In genomic region chr4:188822698-188823097, GRCh38 we compare ENCODE assay signal across 18 cellular contexts.
DNase-seq lines count a peak whose midpoint lies in the region; ATAC-seq, FAIRE-seq and TF ChIP-seq lines count a peak whose summit lies in the region.
"Had no signal": no experiment of that assay in that cellular context is flagged by ENCODE, and none has a peak within 500 bp of the region (broad histone marks: within the 10 kb centered on the region; RNA-seq: fewer than 3 reads in every experiment).

No MANE protein-coding gene starts in this region.

- H3K27ac ChIP-seq in A549 (0 out of 6 replicates have a peak overlapping the region, but pooled peaks of 1 of the 2 experiments have one; percentile 30), HCT116 (ENCODE audit: low read depth, low read length) (no peak overlapping the region), RWPE1 (no peak overlapping the region), iPS-20b (ENCODE audit: low read length) (peak overlapping the region; percentile 85), prostate gland (no peak overlapping the region)
- H3K27ac ChIP-seq: colonic mucosa, left ventricle myocardium inferior, ovary, Peyer's patch had no signal

- no peaks in the 10 kb centered on the region for H3K79me2 ChIP-seq in HCT116 (ENCODE audit: insufficient read depth, low read length)

- no peaks in the 10 kb centered on the region for H3K9me2 ChIP-seq in HCT116 (ENCODE audit: insufficient read depth)

- intact Hi-C loops in HCT116 (cut with micrococcal nuclease), result no loop called here
- intact Hi-C loops in prostate gland (cut with DNase I), result no loop called here

- no peak for TF ChIP-seq EP300 in A549 (IDR thresholded peaks at IDR 0.05)

- RAD21 ChIA-PET in HCT116 (lab: Charles Lee; ENCODE audit: low non-redundant PET in 1 of 2, low total read pairs in 2 of 2, uncharacterized antibody in 2 of 2, unreplicated experiment in 2 of 2), result no interaction called here

- no peak for TF ChIP-seq CTCF in A549 (IDR thresholded peaks at IDR 0.05)
- TF ChIP-seq CTCF in HCT116 (IDR thresholded peaks at IDR 0.05 in 2 of 3, conservative IDR thresholded peaks at IDR 0.05 in 1 of 3; ENCODE audit: borderline replicate concordance in 1 of 3, insufficient read depth in 1 of 3, low read depth in 2 of 3, low read length in 2 of 3), result no peak
- TF ChIP-seq CTCF in RWPE1 (conservative IDR thresholded peaks at IDR 0.05; ENCODE audit: low read depth), result no peak
- no peak for TF ChIP-seq CTCF in prostate gland (IDR thresholded peaks at IDR 0.05)

- POLR2A ChIA-PET in A549 (lab: Yijun Ruan, JAX) (no interaction called here), HCT116 (lab: Charles Lee) (no interaction called here), RWPE1 (lab: Yijun Ruan, JAX; ENCODE audit: low non-redundant PET) (no interaction called here)

- H3K9me3 ChIP-seq in A549 (no peaks in the 10 kb centered on the region), HCT116 (ENCODE audit: control insufficient read depth in 1 of 2, insufficient read depth in 1 of 2, low read depth in 1 of 2, low read length in 2 of 2) (no peaks in the 10 kb centered on the region), iPS-20b (ENCODE audit: insufficient read depth, low read depth, low read length) (no peaks in the 10 kb centered on the region), prostate gland (no peaks in the 10 kb centered on the region)
- H3K9me3 ChIP-seq: colonic mucosa, left ventricle myocardium inferior, ovary, Peyer's patch had no signal

- H4K20me1 ChIP-seq in HCT116 (ENCODE audit: insufficient read depth), result no peaks in the 10 kb centered on the region

- TF ChIP-seq RAD21 in A549 (conservative IDR thresholded peaks at IDR 0.05 in 1 of 2, IDR thresholded peaks at IDR 0.05 in 1 of 2) (no peak), HCT116 (IDR thresholded peaks at IDR 0.05; ENCODE audit: low read depth) (no peak)

- TF ChIP-seq POLR2A in A549 (IDR thresholded peaks at IDR 0.05; ENCODE audit: low read length) (no peak), HCT116 (IDR thresholded peaks at IDR 0.05; ENCODE audit: borderline replicate concordance, extremely low read depth, insufficient read depth, insufficient read length) (no peak), prostate gland (IDR thresholded peaks at IDR 0.05) (no peak)

- no peak for FAIRE-seq in A549 (lab: Jason Lieb, UNC)

- no peaks in the 10 kb centered on the region for H3K36me3 ChIP-seq in HCT116 (ENCODE audit: control insufficient read depth in 1 of 2, insufficient read depth in 2 of 2, low read length in 2 of 2)
- H3K36me3 ChIP-seq in iPS-20b (ENCODE audit: insufficient read depth, low read depth, low read length), result no peaks in the 10 kb centered on the region
- H3K36me3 ChIP-seq in prostate gland, result no peaks in the 10 kb centered on the region
- H3K36me3 ChIP-seq: colonic mucosa, left ventricle myocardium inferior, ovary, Peyer's patch had no signal

- H3K4me3 ChIP-seq in A549 (no peak overlapping the region), HCT116 (replicated peaks in 1 of 2; ENCODE audit: low read depth in 1 of 2, low read length in 2 of 2) (no peak overlapping the region), iPS-20b (ENCODE audit: low read length) (no peak overlapping the region), prostate gland (no peak overlapping the region)
- H3K4me3 ChIP-seq: colonic mucosa, left ventricle myocardium inferior, ovary, Peyer's patch had no signal

- no TSS peak for BruUV-seq in HCT116 (replicated peaks; lab: Mats Ljungman, UMichigan)

- ATAC-seq in A549, result peak in 1 of 2 experiments; percentile 63; a peak in 4 of 6 replicates
- peak; percentile 95 for ATAC-seq in HCT116
- no peak for ATAC-seq in HG03025 (IDR thresholded peaks at IDR 0.05; ENCODE audit: low FRiP score, unreplicated experiment)
- no peak for ATAC-seq in GM21723 (IDR thresholded peaks at IDR 0.05; ENCODE audit: unreplicated experiment)
- ATAC-seq: CD8-positive, alpha-beta T cell; stimulated activated memory B cell treated with anti-CD40 and anti-IgM and Interleukin-4, amounts not matched to agents 10 μg/mL and 1 μg/mL and 100 μg/mL, for 72 hours had no signal

- H3K9ac ChIP-seq in HCT116 (ENCODE audit: low read length) (no peak overlapping the region), iPS-20b (ENCODE audit: low read depth, low read length) (peak overlapping the region; percentile 39; the same call in 1 of the 2 replicates)

- CTCF ChIA-PET in A549 (lab: Yijun Ruan, JAX), result no interaction called here
- CTCF ChIA-PET in HCT116 (lab: Charles Lee), result no interaction called here
- CTCF ChIA-PET in RWPE1 (lab: Yijun Ruan, JAX), result no interaction called here

- DNase-seq in A549 (ENCODE audit: low read depth in 1 of 2, low spot score in 1 of 2), result peak; percentile 2 to 18
- DNase-seq in HCT116 (ENCODE audit: low read depth, low spot score), result peak; percentile 10
- DNase-seq in RWPE1 (ENCODE audit: low spot score), result peak; percentile 41
- DNase-seq in prostate gland (ENCODE audit: low spot score), result no peak
- no peak for DNase-seq in NCI-H1417 (lab: John Stamatoyannopoulos, UW)
- DNase-seq: activated B cell treated with CpG ODN at 0.5 μM for 24 hours; activated effector memory CD4-positive, alpha-beta T cell treated with anti-CD3 and anti-CD28 coated beads, Interleukin-2, amount 50 U/mL, for 16 hours; CD8-positive, alpha-beta T cell; colonic mucosa; left ventricle myocardium inferior; NCI-H1930; ovary; Peyer's patch; T-helper 1 cell had no signal

- H3K4me2 ChIP-seq in A549, result peak overlapping the region; percentile 35; the same call in 2 of the 3 replicates
- peak overlapping the region; percentile 43 for H3K4me2 ChIP-seq in HCT116 (ENCODE audit: low read length)

- WGBS in A549 (ENCODE audit: missing lambda C conversion rate), result 67% methylated on average over 2 of the region's 2 CpGs
- 80% methylated on average over 2 of the region's 2 CpGs for WGBS in prostate gland

- H2AFZ ChIP-seq in HCT116 (ENCODE audit: low read depth, low read length, poor library complexity, severe bottlenecking), result peak overlapping the region; percentile 28

- H3K4me1 ChIP-seq in A549 (peaks cover 9% of the 10 kb centered on the region; the same call in 2 of the 3 replicates), HCT116 (ENCODE audit: control insufficient read depth in 1 of 2, insufficient read depth in 2 of 2, low read length in 2 of 2) (peaks cover 0 to 10% of the 10 kb centered on the region in 2 experiments; a peak in 3 of 4 replicates), iPS-20b (ENCODE audit: insufficient read depth, low read length) (peaks cover 11% of the 10 kb centered on the region), prostate gland (replicated peaks) (no peaks in the 10 kb centered on the region)
- H3K4me1 ChIP-seq: colonic mucosa, left ventricle myocardium inferior, Peyer's patch had no signal

- H3K27me3 ChIP-seq in HCT116 (ENCODE audit: insufficient read depth, low read length) (no peaks in the 10 kb centered on the region), iPS-20b (ENCODE audit: insufficient read depth, low read length) (no peaks in the 10 kb centered on the region), prostate gland (replicated peaks; ENCODE audit: insufficient read depth) (no peaks in the 10 kb centered on the region)
- H3K27me3 ChIP-seq: colonic mucosa, ovary, Peyer's patch had no signal

TF ChIP-seq in A549, 52 proteins besides CTCF, POLR2A, EP300 and RAD21 (continues in another document):
- TF ChIP-seq HOXB5 (CRISPR knock-in tag; IDR thresholded peaks at IDR 0.05), result no peak
- no peak for TF ChIP-seq TFCP2L1 (CRISPR knock-in tag; IDR thresholded peaks at IDR 0.05)
- no peak for TF ChIP-seq E2F6 (IDR thresholded peaks at IDR 0.05; ENCODE audit: borderline replicate concordance, low read depth)

TF ChIP-seq in HCT116, 20 proteins besides CTCF, POLR2A, EP300 and RAD21:
- TF ChIP-seq ELF1 (IDR thresholded peaks at IDR 0.05; ENCODE audit: borderline replicate concordance, low read depth) (no peak), FOSL1 (IDR thresholded peaks at IDR 0.05; ENCODE audit: low read depth) (0 out of 2 replicates have a peak, but pooled peaks have one; percentile 28)
TF ChIP-seq in HCT116: peak in this region for 1.

Comparison
In these comparisons a context has a peak if more than half of its experiments do, and no peak if none do; other contexts are left out.
1. DNase-seq: peak in A549 (2 of 2), HCT116 (single experiment) and RWPE1 (single experiment); none in prostate gland (single experiment) and NCI-H1417 (0 of 3).